Comparison of ENCODE assay signal across 7 cellular contexts in genomic region chr11:57335023-57335342, GRCh38. TPM values are rescaled to one million over a fixed set of nuclear protein-coding genes. Genes with fewer than 3 reads are reported as not detected.
DNase-seq lines count a peak whose midpoint lies in the region; ATAC-seq and TF ChIP-seq lines count a peak whose summit lies in the region.

No MANE protein-coding gene starts in this region.

- WGBS in hepatocyte (ENCODE audit: low lambda C conversion rate, missing lambda C conversion rate): 14% methylated on average over 7 of the region's 7 CpGs
- 2 to 5% (median 3%) methylated on average over 7 of the region's 7 CpGs for WGBS in stomach, 5 donors

- peak overlapping the region; percentile 99 for H3K4me2 ChIP-seq in GM23338
- peak overlapping the region; percentile 95 for H3K4me2 ChIP-seq in hepatocyte

- H3K4me1 Mint-ChIP-seq in GM23338: peaks cover 42% of the 10 kb centered on the region

- H3K9me3 Mint-ChIP-seq in GM23338: no peaks in the 10 kb centered on the region

- H3K9me2 ChIP-seq in GM23338 (ENCODE audit: insufficient read depth) (no peaks in the 10 kb centered on the region), hepatocyte (replicated peaks; ENCODE audit: insufficient read depth) (no peaks in the 10 kb centered on the region)

- no peak for TF ChIP-seq EP300 in stomach (IDR thresholded peaks at IDR 0.05)

- H2AFZ ChIP-seq in GM23338 (no peak overlapping the region), hepatocyte (peak overlapping the region; percentile 70)

- H3K36me3 ChIP-seq in GM23338 (ENCODE audit: insufficient read depth) (peaks cover 35% of the 10 kb centered on the region), hepatocyte (replicated peaks; ENCODE audit: insufficient read depth, low read depth) (no peaks in the 10 kb centered on the region), stomach (peaks cover 34 to 44% (median 40%) of the 10 kb centered on the region in 4 donors)

- peaks cover 31% of the 10 kb centered on the region for H3K4me1 ChIP-seq in GM23338 (ENCODE audit: insufficient read depth)
- H3K4me1 ChIP-seq in hepatocyte (ENCODE audit: insufficient read depth): peaks cover 16% of the 10 kb centered on the region
- H3K4me1 ChIP-seq in stomach: peaks cover 19 to 30% (median 24%) of the 10 kb centered on the region in 4 donors

- H3K9me3 ChIP-seq in hepatocyte (ENCODE audit: low read depth): no peaks in the 10 kb centered on the region
- H3K9me3 ChIP-seq in stomach: no peaks in the 10 kb centered on the region

- H3K4me3 Mint-ChIP-seq in GM23338: peak overlapping the region; percentile 97

- H3K79me2 ChIP-seq in GM23338 (replicated peaks; ENCODE audit: insufficient read depth) (peaks cover 39% of the 10 kb centered on the region), hepatocyte (peaks cover 38% of the 10 kb centered on the region)

- H4K20me1 ChIP-seq in GM23338 (replicated peaks; ENCODE audit: insufficient read depth) (peaks cover 16% of the 10 kb centered on the region; the same call in 1 of the 2 replicates), hepatocyte (ENCODE audit: insufficient read depth, poor library complexity, severe bottlenecking) (no peaks in the 10 kb centered on the region)

- H3K27me3 ChIP-seq in GM23338 (ENCODE audit: insufficient read depth) (peaks cover 4% of the 10 kb centered on the region; the same call in 1 of the 2 replicates), hepatocyte (no peaks in the 10 kb centered on the region), stomach (no peaks in the 10 kb centered on the region)

- no peak for TF ChIP-seq CTCF in GM23338 (conservative IDR thresholded peaks at IDR 0.05; ENCODE audit: low read depth in 2 of 2)
- TF ChIP-seq CTCF in VCaP (conservative IDR thresholded peaks at IDR 0.05): no peak
- no peak for TF ChIP-seq CTCF in hepatocyte (IDR thresholded peaks at IDR 0.05; ENCODE audit: poor library complexity)
- TF ChIP-seq CTCF in stomach (IDR thresholded peaks at IDR 0.05): no peak

- H3K27me3 Mint-ChIP-seq in GM23338 (ENCODE audit: insufficient read depth, low read depth, poor library complexity): peaks cover 11% of the 10 kb centered on the region

- H3K4me3 ChIP-seq in GM23338 (peak overlapping the region; percentile 96), hepatocyte (peak overlapping the region; percentile 80), stomach (peak overlapping the region; percentile 79 to 93 (median 82))

- TF ChIP-seq POLR2A in stomach (IDR thresholded peaks at IDR 0.05): no peak

- no peaks in the 10 kb centered on the region for H3F3A ChIP-seq in GM23338 (replicated peaks; ENCODE audit: low read depth)

- ATAC-seq in GM23338: no peak
- ATAC-seq in GM19397 (IDR thresholded peaks at IDR 0.05; ENCODE audit: unreplicated experiment): no peak
- ATAC-seq in GM21825 (IDR thresholded peaks at IDR 0.05; ENCODE audit: unreplicated experiment): no peak

- no peak overlapping the region for H3K27ac ChIP-seq in GM23338 (ENCODE audit: low read depth)
- peak overlapping the region; percentile 93 for H3K27ac ChIP-seq in VCaP
- peak overlapping the region; percentile 93 for H3K27ac ChIP-seq in hepatocyte
- peak overlapping the region; percentile 82 to 96 (median 91) for H3K27ac ChIP-seq in stomach

- H3K36me3 Mint-ChIP-seq in GM23338 (ENCODE audit: low read depth): peaks cover 51% of the 10 kb centered on the region

- intact Hi-C loops in stomach (cut with DNase I; ENCODE audit: low total_unique reads): no loop called here

- no peak for DNase-seq in GM23338 (ENCODE audit: low spot score)
- no peak for DNase-seq in hepatocyte (ENCODE audit: low spot score)
- no peak for DNase-seq in stomach
- no peak for DNase-seq in C1 segment of cervical spinal cord (lab: John Stamatoyannopoulos, UW)

- peak overlapping the region; percentile 95 for H3K27ac Mint-ChIP-seq in GM23338

TF ChIP-seq in GM23338, 12 proteins besides CTCF, POLR2A, EP300 and RAD21 (continues in another document):
- TF ChIP-seq REST (IDR thresholded peaks at IDR 0.05; ENCODE audit: unreplicated experiment): no peak
- no peak for TF ChIP-seq ZNF331 (CRISPR knock-in tag; IDR thresholded peaks at IDR 0.05; ENCODE audit: low read depth)
- no peak for TF ChIP-seq ZNF114 (CRISPR knock-in tag; IDR thresholded peaks at IDR 0.05)
- no peak for TF ChIP-seq STAT1 (IDR thresholded peaks at IDR 0.05; ENCODE audit: unreplicated experiment)
- no peak for TF ChIP-seq NANOG (IDR thresholded peaks at IDR 0.05; ENCODE audit: borderline replicate concordance)
- TF ChIP-seq EZH2phosphoT487 (IDR thresholded peaks at IDR 0.05; ENCODE audit: unreplicated experiment): no peak

RNA-seq across cellular contexts. Expression of gene SSRP1, which starts 0.7 kb away (rescaled TPM):
- total RNA-seq in GM23338 (2014; rRNA removed; shearing (Covaris generic)): 210 and 216 TPM in 2 replicates
- 205 and 225 TPM in 2 replicates for polyA plus RNA-seq in GM23338 (2016; fragmentation: Nextera tagmentation; extraction: Ambion mirVana)
- 64.6 and 68.6 TPM in 2 replicates for total RNA-seq in hepatocyte
- 34.0 and 42.3 TPM in 2 replicates for polyA plus RNA-seq in hepatocyte
- total RNA-seq in stomach: 10 to 100 TPM; 15.8 to 62.9 (median 41.9) TPM
- 10 to 100 TPM; 43.5 to 58.8 (median 50.6) TPM for polyA plus RNA-seq in stomach

RNA-seq across cellular contexts. Expression of gene P2RX3, which starts 3.2 kb away (rescaled TPM):
- total RNA-seq in GM23338 (2014; rRNA removed; shearing (Covaris generic)): 0.35 TPM in 1 of 2 replicates, not detected in the other
- polyA plus RNA-seq in GM23338 (2016; fragmentation: Nextera tagmentation; extraction: Ambion mirVana) (0.15 and 0.23 TPM in 2 replicates), hepatocyte (not detected in 2 replicates), stomach (not detected)
- total RNA-seq in hepatocyte (0.16 TPM in 1 of 2 replicates, not detected in the other), stomach (1 to 10 TPM in 1 of 5 donors, under 1 TPM in 1, not detected in 3; 0.18 to 1.7 TPM)

RNA-seq across cellular contexts. Expression of gene TNKS1BP1, which starts 10.2 kb away (rescaled TPM):
- total RNA-seq in GM23338 (2014; rRNA removed; shearing (Covaris generic)): 61.0 and 72.2 TPM in 2 replicates
- polyA plus RNA-seq in GM23338 (2016; fragmentation: Nextera tagmentation; extraction: Ambion mirVana) (64.2 and 72.9 TPM in 2 replicates), hepatocyte (104 and 114 TPM in 2 replicates), stomach (100 to 1,000 TPM in 2 of 3 donors, 10 to 100 TPM in 1; 84.9 to 136 (median 111) TPM)
- total RNA-seq in hepatocyte (30.7 and 54.9 TPM in 2 replicates), stomach (100 to 1,000 TPM in 3 of 5 donors, 10 to 100 TPM in 2; 59.4 to 238 (median 126) TPM)

RNA-seq across cellular contexts. Expression of gene PRG3, which starts 46.0 kb away (rescaled TPM):
- total RNA-seq in GM23338 (2014; rRNA removed; shearing (Covaris generic)): not detected in 2 replicates
- polyA plus RNA-seq in GM23338 (2016; fragmentation: Nextera tagmentation; extraction: Ambion mirVana) (not detected in 2 replicates), hepatocyte (not detected in 2 replicates), stomach (not detected)
- total RNA-seq in hepatocyte (not detected in 2 replicates), stomach (not detected)

RNA-seq across cellular contexts. Expression of gene PRG2, which starts 55.5 kb away (rescaled TPM):
- total RNA-seq in GM23338 (2014; rRNA removed; shearing (Covaris generic)): not detected in 2 replicates
- not detected in 2 replicates for polyA plus RNA-seq in GM23338 (2016; fragmentation: Nextera tagmentation; extraction: Ambion mirVana)
- total RNA-seq in hepatocyte: not detected in 2 replicates
- polyA plus RNA-seq in hepatocyte: not detected in 2 replicates
- total RNA-seq in stomach: under 1 TPM in 1 of 5 donors, not detected in 4; 0.73 TPM
- polyA plus RNA-seq in stomach: under 1 TPM in 1 of 3 donors, not detected in 2; 0.25 TPM
